8 cellular contexts compared by ENCODE assay signal in the genomic region with DNA sequence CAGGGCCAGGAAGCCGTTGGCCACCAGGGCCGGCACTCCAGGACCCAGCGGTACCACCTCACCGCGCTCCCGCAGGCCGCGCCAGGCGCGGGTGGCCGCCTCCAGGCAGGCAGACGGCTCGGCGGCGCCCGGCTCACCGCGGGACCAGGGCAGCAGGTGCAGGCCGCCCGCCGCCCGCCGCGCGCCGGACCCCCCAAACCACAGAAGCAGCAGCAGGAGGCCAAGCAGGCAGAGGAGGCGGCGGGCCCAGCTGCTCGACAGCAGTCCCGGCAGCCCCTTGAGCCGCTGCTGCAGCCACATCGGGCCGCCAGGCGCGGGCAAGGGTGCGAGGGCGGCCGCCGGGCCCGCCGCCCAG. TPM values are rescaled to one million over a fixed set of nuclear protein-coding genes. Genes with fewer than 3 reads are reported as not detected.
DNase-seq lines count a peak whose midpoint lies in the region; ATAC-seq, FAIRE-seq and TF ChIP-seq lines count a peak whose summit lies in the region.

No MANE protein-coding gene starts in this region.

- peak; percentile 11 for DNase-seq in activated CD4-positive, alpha-beta T cell treated with anti-CD3 and anti-CD28 coated beads for 48 hours
- no peak for DNase-seq in activated CD4-positive, alpha-beta T cell treated with anti-CD3 and anti-CD28 coated beads for 4 hours
- DNase-seq in K562 (ENCODE audit: extremely low read depth in 1 of 4, low spot score in 3 of 4), result peak in 1 of 4 experiments; percentile 49
- DNase-seq in mesendoderm, result no peak
- DNase-seq in NCI-H526 (lab: John Stamatoyannopoulos, UW), result no peak
- DNase-seq in NCI-H82 treated with DMSO at 0.1 percent for 48 hours (lab: John Stamatoyannopoulos, UW; ENCODE audit: unreplicated experiment), result no peak
- DNase-seq in stimulated activated naive CD4-positive, alpha-beta T cell treated with Interleukin-2 at 50 U/mL for 16 hours (lab: John Stamatoyannopoulos, UW), result no peak

- no peak overlapping the region for H2AK5ac ChIP-seq in mesendoderm (ENCODE audit: low read length)

- H3K4me1 ChIP-seq in K562 (replicated peaks in 1 of 2; ENCODE audit: control insufficient read depth in 2 of 2, insufficient read depth in 2 of 2, low read length in 2 of 2) (peaks cover 28 to 58% of the 10 kb centered on the region in 2 experiments), mesendoderm (ENCODE audit: control insufficient read depth, low read depth, low read length) (peaks cover 5% of the 10 kb centered on the region)

- CTCF ChIA-PET in K562 (lab: Yijun Ruan, JAX; ENCODE audit: low intra/inter-chr PET ratio), result no interaction called here

- ATAC-seq in HG03354 (IDR thresholded peaks at IDR 0.05; ENCODE audit: poor library complexity, severe bottlenecking, unreplicated experiment) (peak; percentile 23), K562 (peak; percentile 12)

- peaks cover 22% of the 10 kb centered on the region for H4K20me1 ChIP-seq in K562 (replicated peaks; ENCODE audit: control insufficient read depth, insufficient read depth, low read length)

- POLR2A ChIA-PET in K562 (lab: Yijun Ruan, JAX), result interaction anchor here (0.6 to 2.3 kb wide), 5 partner anchors 13 to 134 kb away, joined by 3 to 117 read pairs (median 5); no protein-coding TSS in a partner anchor

- H3K4me3 ChIP-seq in K562, result peak overlapping the region; percentile 71
- H3K4me3 ChIP-seq in mesendoderm (ENCODE audit: low read length), result peak overlapping the region; percentile 41

- no TSS peak for BruUV-seq in K562 (replicated peaks; lab: Mats Ljungman, UMichigan)

- H4K5ac ChIP-seq in mesendoderm (ENCODE audit: low read length), result no peak overlapping the region

- no peak overlapping the region for H2BK15ac ChIP-seq in mesendoderm (replicated peaks; ENCODE audit: low read depth)

- H3K79me1 ChIP-seq in mesendoderm (ENCODE audit: low read length), result peaks cover 14% of the 10 kb centered on the region

- intact Hi-C loops in K562 (cut with micrococcal nuclease), result no loop called here

- WGBS in K562 (ENCODE audit: insufficient coverage, low coverage, missing lambda C conversion rate), result under 1% methylated on average over 30 of the region's 41 CpGs
- WGBS in mesendoderm (ENCODE audit: extremely low coverage, insufficient coverage, low lambda C conversion rate), result no CpG with 5 or more reads among the region's 41 CpGs

- H3K27ac ChIP-seq in K562 (ENCODE audit: extremely low read depth, low read depth, low read length) (peak overlapping the region; percentile 50; the same call in 2 of the 3 replicates), mesendoderm (ENCODE audit: low read depth, low read length) (no peak overlapping the region)

- H2BK5ac ChIP-seq in mesendoderm (ENCODE audit: low read length), result no peak overlapping the region

- H3K4me2 ChIP-seq in K562 (ENCODE audit: insufficient read depth, low read length) (peak overlapping the region; percentile 86; the same call in 1 of the 2 replicates), mesendoderm (ENCODE audit: low read length) (no peak overlapping the region)

- TF ChIP-seq RAD21 in K562 (CRISPR knock-in tag; conservative IDR thresholded peaks at IDR 0.05 in 1 of 2, IDR thresholded peaks at IDR 0.05 in 1 of 2), result no peak

- no peak overlapping the region for H2BK120ac ChIP-seq in mesendoderm (ENCODE audit: low read depth, low read length)

- H3K9ac ChIP-seq in K562 (ENCODE audit: insufficient read depth in 1 of 2, low read depth in 2 of 2, low read length in 2 of 2) (peak overlapping the region; percentile 36 to 90; a peak in 3 of 4 replicates), mesendoderm (ENCODE audit: low read length) (peak overlapping the region; percentile 63)

- H3K4ac ChIP-seq in mesendoderm (ENCODE audit: low read depth, low read length), result peak overlapping the region; percentile 48

- in situ Hi-C loops in K562 (cut with MboI), result no loop called here

- H3K79me2 ChIP-seq in K562 (ENCODE audit: control insufficient read depth, insufficient read depth, low read length) (peaks cover 46% of the 10 kb centered on the region), mesendoderm (ENCODE audit: control insufficient read depth, insufficient read depth, low read length) (peaks cover 14% of the 10 kb centered on the region)

- H3K36me3 ChIP-seq in K562 (ENCODE audit: control insufficient read depth, insufficient read depth, low read length) (peaks cover 36% of the 10 kb centered on the region), mesendoderm (ENCODE audit: control insufficient read depth, insufficient read depth, low read length) (no peaks in the 10 kb centered on the region)

- H2AFZ ChIP-seq in K562 (ENCODE audit: low read depth, low read length), result no peak overlapping the region

- H4K8ac ChIP-seq in mesendoderm (ENCODE audit: low read depth, low read length), result no peak overlapping the region

- no peak for FAIRE-seq in K562 (lab: Jason Lieb, UNC)

- H3K23ac ChIP-seq in mesendoderm (ENCODE audit: low read length), result no peak overlapping the region

- H3K27me3 ChIP-seq in K562 (ENCODE audit: control insufficient read depth in 2 of 2, insufficient read depth in 2 of 2, low read length in 2 of 2) (no peaks in the 10 kb centered on the region), mesendoderm (ENCODE audit: insufficient read depth, low read length, poor library complexity) (no peaks in the 10 kb centered on the region)

- TF ChIP-seq CTCF in K562 (IDR thresholded peaks at IDR 0.05 in 2 of 3, conservative IDR thresholded peaks at IDR 0.05 in 1 of 3; ENCODE audit: insufficient read depth in 2 of 3, low read depth in 1 of 3, low read length in 3 of 3), result no peak

- H3K56ac ChIP-seq in mesendoderm (ENCODE audit: low read length), result peak overlapping the region; percentile 70

- H3K9me1 ChIP-seq in K562 (ENCODE audit: control insufficient read depth, insufficient read depth, low read length), result no peaks in the 10 kb centered on the region

- no peak for TF ChIP-seq EP300 in K562 (IDR thresholded peaks at IDR 0.05; ENCODE audit: low read length)

- H3K9me3 ChIP-seq in K562 (replicated peaks; ENCODE audit: control insufficient read depth, insufficient read depth, low read depth, low read length), result no peaks in the 10 kb centered on the region

- TF ChIP-seq POLR2A in K562 (conservative IDR thresholded peaks at IDR 0.05), result no peak

- peak overlapping the region; percentile 71 for H3K18ac ChIP-seq in mesendoderm (ENCODE audit: low read length)

RNA-seq across cellular contexts. Expression of a gene that starts 0.3 kb away (rescaled TPM):
- total RNA-seq in K562 (2011; cell fraction: chromatin; rRNA removed; ENCODE audit: low replicate concordance), result 23.5 and 87.3 TPM in 2 replicates
- total RNA-seq in K562 (2011; cell fraction: nucleolus; rRNA removed), result 116 and 137 TPM in 2 replicates
- 76.4 and 80.1 TPM in 2 replicates for total RNA-seq in K562 (2011; cell fraction: nucleoplasm; rRNA removed)
- total RNA-seq in K562 (2014; rRNA removed) (55.0 and 62.5 TPM in 2 replicates), K562 (2014; rRNA removed; fragmentation: Illumina TruSeq; extraction: Trizol) (10.8 and 12.9 TPM in 2 replicates), K562 (2015; rRNA removed; fragmentation: Illumina TruSeq; extraction: Trizol) (36.8 TPM in 2 replicates), K562 (2021) (57.1 and 57.6 TPM in 2 replicates)
- polyA plus RNA-seq in K562 (2011; rRNA removed) (38.8 and 61.3 TPM in 2 replicates), K562 (2014; fragmentation: Illumina TruSeq; extraction: Trizol) (21.8 and 34.4 TPM in 2 replicates), K562 (2014; fragmentation: Nextera tagmentation; extraction: Ambion mirVana) (1 to 10 TPM; 2.2 to 3.0 TPM), K562 (2014; rRNA removed) (50.7 and 56.7 TPM in 2 replicates)
- polyA plus RNA-seq in K562 (2011; cell fraction: cytosol; rRNA removed), result 106 and 197 TPM in 2 replicates
- 47.0 and 58.8 TPM in 2 replicates for polyA plus RNA-seq in K562 (2011; cell fraction: nucleus; rRNA removed)
- polyA plus RNA-seq in K562 (2012), result 35.0 and 51.2 TPM in 2 replicates
- polyA minus RNA-seq in K562 (2011; rRNA and poly(A)+ RNA removed), result 23.2 and 34.4 TPM in 2 replicates
- polyA minus RNA-seq in K562 (2011; cell fraction: cytosol; rRNA and poly(A)+ RNA removed), result 47.3 and 62.2 TPM in 2 replicates
- 14.8 and 25.5 TPM in 2 replicates for polyA minus RNA-seq in K562 (2011; cell fraction: nucleus; rRNA and poly(A)+ RNA removed)
- 25.8 TPM for polyA plus RNA-seq in mesendoderm (2013, experiment 1 of 2)
- polyA plus RNA-seq in mesendoderm (2013, experiment 2 of 2), result 26.2 TPM

RNA-seq across cellular contexts. Expression of a gene that starts 8.6 kb away (rescaled TPM):
- total RNA-seq in K562 (2011; cell fraction: chromatin; rRNA removed; ENCODE audit: low replicate concordance), result 140 and 357 TPM in 2 replicates
- total RNA-seq in K562 (2011; cell fraction: nucleolus; rRNA removed), result 408 and 448 TPM in 2 replicates
- 258 and 294 TPM in 2 replicates for total RNA-seq in K562 (2011; cell fraction: nucleoplasm; rRNA removed)
- total RNA-seq in K562 (2014; rRNA removed) (58.5 and 81.4 TPM in 2 replicates), K562 (2014; rRNA removed; fragmentation: Illumina TruSeq; extraction: Trizol) (30.7 and 41.6 TPM in 2 replicates), K562 (2015; rRNA removed; fragmentation: Illumina TruSeq; extraction: Trizol) (49.6 and 51.6 TPM in 2 replicates), K562 (2021) (90.8 and 92.9 TPM in 2 replicates)
- polyA plus RNA-seq in K562 (2011; rRNA removed) (80.2 and 156 TPM in 2 replicates), K562 (2014; fragmentation: Illumina TruSeq; extraction: Trizol) (76.9 and 83.7 TPM in 2 replicates), K562 (2014; fragmentation: Nextera tagmentation; extraction: Ambion mirVana) (10 to 100 TPM; 16.6 to 27.1 TPM), K562 (2014; rRNA removed) (52.7 and 70.2 TPM in 2 replicates)
- 160 and 179 TPM in 2 replicates for polyA plus RNA-seq in K562 (2011; cell fraction: cytosol; rRNA removed)
- 178 and 231 TPM in 2 replicates for polyA plus RNA-seq in K562 (2011; cell fraction: nucleus; rRNA removed)
- polyA plus RNA-seq in K562 (2012), result 112 and 129 TPM in 2 replicates
- 77.2 and 82.6 TPM in 2 replicates for polyA minus RNA-seq in K562 (2011; rRNA and poly(A)+ RNA removed)
- polyA minus RNA-seq in K562 (2011; cell fraction: cytosol; rRNA and poly(A)+ RNA removed), result 127 and 153 TPM in 2 replicates
- 55.1 and 85.3 TPM in 2 replicates for polyA minus RNA-seq in K562 (2011; cell fraction: nucleus; rRNA and poly(A)+ RNA removed)
- polyA plus RNA-seq in mesendoderm (2013, experiment 1 of 2), result 32.1 TPM
- polyA plus RNA-seq in mesendoderm (2013, experiment 2 of 2), result 32.6 TPM

RNA-seq across cellular contexts. Expression of a gene that starts 54.3 kb away (rescaled TPM):
- 133 and 181 TPM in 2 replicates for total RNA-seq in K562 (2011; cell fraction: chromatin; rRNA removed; ENCODE audit: low replicate concordance)
- 106 and 110 TPM in 2 replicates for total RNA-seq in K562 (2011; cell fraction: nucleolus; rRNA removed)
- 88.2 and 107 TPM in 2 replicates for total RNA-seq in K562 (2011; cell fraction: nucleoplasm; rRNA removed)
- 95.4 and 108 TPM in 2 replicates for total RNA-seq in K562 (2014; rRNA removed)
- 87.1 and 109 TPM in 2 replicates for total RNA-seq in K562 (2014; rRNA removed; fragmentation: Illumina TruSeq; extraction: Trizol)
- total RNA-seq in K562 (2015; rRNA removed; fragmentation: Illumina TruSeq; extraction: Trizol), result 79.6 and 82.9 TPM in 2 replicates
- total RNA-seq in K562 (2021), result 147 and 158 TPM in 2 replicates
- polyA plus RNA-seq in K562 (2011; rRNA removed), result 83.4 and 112 TPM in 2 replicates
- 74.2 and 81.7 TPM in 2 replicates for polyA plus RNA-seq in K562 (2011; cell fraction: cytosol; rRNA removed)
- 185 and 193 TPM in 2 replicates for polyA plus RNA-seq in K562 (2011; cell fraction: nucleus; rRNA removed)
- polyA plus RNA-seq in K562 (2012), result 74.5 and 123 TPM in 2 replicates
- 139 and 165 TPM in 2 replicates for polyA plus RNA-seq in K562 (2014; fragmentation: Illumina TruSeq; extraction: Trizol)
- 10 to 100 TPM; 10.5 to 14.0 TPM for polyA plus RNA-seq in K562 (2014; fragmentation: Nextera tagmentation; extraction: Ambion mirVana)
- 94.6 and 99.9 TPM in 2 replicates for polyA plus RNA-seq in K562 (2014; rRNA removed)
- 105 and 127 TPM in 2 replicates for polyA minus RNA-seq in K562 (2011; rRNA and poly(A)+ RNA removed)
- polyA minus RNA-seq in K562 (2011; cell fraction: cytosol; rRNA and poly(A)+ RNA removed), result 52.3 and 57.5 TPM in 2 replicates
- polyA minus RNA-seq in K562 (2011; cell fraction: nucleus; rRNA and poly(A)+ RNA removed), result 38.1 and 91.4 TPM in 2 replicates
- polyA plus RNA-seq in mesendoderm (2013, experiment 1 of 2), result 42.4 TPM
- 41.1 TPM for polyA plus RNA-seq in mesendoderm (2013, experiment 2 of 2)
